In genomic region chr14:70934502-70935134, GRCh38 we compare ENCODE assay signal across 1 cellular context.
TF ChIP-seq lines count a peak whose summit lies in the region.

No MANE protein-coding gene starts in this region.

TF ChIP-seq in GM12878, 131 proteins besides CTCF, POLR2A, EP300 and RAD21 (continued from another document):
- TF ChIP-seq MTA2 (IDR thresholded peaks at IDR 0.05; ENCODE audit: low read depth) (peak; percentile 25), TCF3 (IDR thresholded peaks at IDR 0.05; ENCODE audit: borderline replicate concordance, insufficient read depth, low read depth, low read length) (peak; percentile 25; the same call in 1 of the 2 replicates), PBX3 (IDR thresholded peaks at IDR 0.05; ENCODE audit: insufficient replicate concordance, low read depth, low read length) (peak; percentile 42), MYB (IDR thresholded peaks at IDR 0.05; ENCODE audit: borderline replicate concordance, low read depth, low read length) (no peak), NFIC (IDR thresholded peaks at IDR 0.05; ENCODE audit: low read depth, low read length) (no peak), TCF12 (IDR thresholded peaks at IDR 0.05; ENCODE audit: low read depth, low read length) (0 out of 2 replicates have a peak, but pooled peaks have one; percentile 55), HDGF (IDR thresholded peaks at IDR 0.05) (no peak), PKNOX1 (IDR thresholded peaks at IDR 0.05) (peak; percentile 33; the same call in 1 of the 2 replicates), RELB (IDR thresholded peaks at IDR 0.05; ENCODE audit: low read depth) (0 out of 2 replicates have a peak, but pooled peaks have one; percentile 34), DPF2 (IDR thresholded peaks at IDR 0.05) (0 out of 2 replicates have a peak, but pooled peaks have one; percentile 21), NR2F1 (conservative IDR thresholded peaks at IDR 0.05) (0 out of 2 replicates have a peak, but pooled peaks have one; percentile 16), ZNF622 (IDR thresholded peaks at IDR 0.05) (no peak), RUNX3 (IDR thresholded peaks at IDR 0.05; ENCODE audit: low read length) (0 out of 2 replicates have a peak, but pooled peaks have one; percentile 11), IKZF1 (conservative IDR thresholded peaks at IDR 0.05) (0 out of 2 replicates have a peak, but pooled peaks have one; percentile 30)
